Comparison of ENCODE assay signal across 24 cellular contexts in the genomic region with DNA sequence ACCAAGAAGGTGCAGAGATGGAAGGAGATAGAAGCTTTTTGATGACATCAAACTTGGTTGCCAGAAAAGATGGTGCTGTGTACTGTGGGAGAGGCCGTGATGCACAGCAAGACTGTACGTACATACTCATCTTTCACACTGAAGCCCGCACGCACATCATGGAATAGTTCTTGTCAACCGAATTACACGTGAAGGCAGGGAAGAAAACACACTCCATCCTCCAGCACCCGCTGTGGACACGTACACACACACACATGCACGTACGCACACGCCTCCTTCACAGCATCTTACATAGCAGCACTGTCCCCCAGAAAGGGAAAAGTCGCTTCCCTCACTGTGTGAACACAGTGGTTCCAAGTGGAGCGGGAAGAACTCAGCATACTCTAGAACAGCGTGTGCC. TPM values are rescaled to one million over a fixed set of nuclear protein-coding genes. Genes with fewer than 3 reads are reported as not detected.
"Had no signal": no experiment of that assay in that cellular context is flagged by ENCODE, and none has a peak within 500 bp of the region (broad histone marks: within the 10 kb centered on the region; RNA-seq: fewer than 3 reads in every experiment).

No MANE protein-coding gene starts in this region.

- H3K27me3 ChIP-seq: SJSA1 had no signal

- H3K9me3 ChIP-seq: SJSA1 had no signal

- H3K27ac ChIP-seq: HL-60, KMS-11, SJSA1, SK-N-MC had no signal

- H3K9ac ChIP-seq: KMS-11 had no signal

- H3K4me2 ChIP-seq: KMS-11 had no signal

- H3K4me3 Mint-ChIP-seq: IgD-negative memory B cell had no signal

- H3K36me3 Mint-ChIP-seq: IgD-negative memory B cell had no signal

- H3K4me3 ChIP-seq: K562, SJSA1, SK-N-MC had no signal

- H3K4me1 Mint-ChIP-seq: IgD-negative memory B cell had no signal

- DNase-seq: Kasumi-1, MM.1S, NCI-H1092 treated with DMSO at 0.1 percent for 48 hours, NCI-H1436, NCI-H187, NCI-H2029, NCI-H2081 treated with DMSO at 0.1 percent for 48 hours, NCI-H2171, NCI-H226, NCI-H446, NCI-H510A, NCI-H524 treated with DMSO at 0.1 percent for 48 hours, NCI-H69, NCI-H774, Right ventricle myocardium superior, RPMI8226, SIG-M5 had no signal

- ATAC-seq: K562 had no signal

- H3K9me3 Mint-ChIP-seq: IgD-negative memory B cell had no signal

- H3K36me3 ChIP-seq: SJSA1 had no signal

- H3K27ac Mint-ChIP-seq: IgD-negative memory B cell had no signal

- H3K4me1 ChIP-seq: SJSA1 had no signal

RNA-seq across cellular contexts. Expression of a gene that starts 54.5 kb away (rescaled TPM):
- total RNA-seq: K562, M059J, Right ventricle myocardium superior, SJSA1 had no signal
- polyA plus RNA-seq: IgD-negative memory B cell, K562 had no signal
